ENCODE assay signal across 17 cellular contexts in the genomic region with DNA sequence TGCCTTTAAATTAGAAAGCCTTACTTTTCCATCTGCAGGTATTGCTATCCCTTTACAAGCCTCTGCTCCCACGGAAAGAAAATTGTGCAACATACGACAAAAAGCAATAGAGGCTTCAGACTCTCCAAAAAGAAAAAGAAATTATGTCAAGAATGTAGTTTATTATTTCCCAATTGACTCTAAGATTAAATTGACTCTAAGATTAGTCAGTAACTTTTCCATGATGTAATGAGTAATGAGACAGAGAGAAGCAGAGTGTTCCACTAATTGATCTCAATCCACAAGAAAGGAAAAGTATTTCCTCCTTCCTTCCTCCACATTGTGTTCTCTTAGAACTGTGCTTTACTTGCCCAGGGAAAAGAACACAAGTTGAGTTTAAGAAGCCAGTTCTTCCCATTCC.
DNase-seq lines count a peak whose midpoint lies in the region; ATAC-seq and TF ChIP-seq lines count a peak whose summit lies in the region.
"Had no signal": no experiment of that assay in that cellular context is flagged by ENCODE, and none has a peak within 500 bp of the region (broad histone marks: within the 10 kb centered on the region; RNA-seq: fewer than 3 reads in every experiment).

No MANE protein-coding gene starts in this region.

- 58 to 67% methylated on average over 2 of the region's 2 CpGs for WGBS in heart right ventricle, 2 donors

- H3K9me3 ChIP-seq in heart right ventricle, result no peaks in the 10 kb centered on the region
- H3K9me3 ChIP-seq in left lung, result no peaks in the 10 kb centered on the region
- H3K9me3 ChIP-seq in vagina, result no peaks in the 10 kb centered on the region
- H3K9me3 ChIP-seq: BLaER1 treated with 17β-estradiol and CSF1 and Interleukin-3, amounts not matched to agents 10 nM and 100 nM had no signal

- H3K27me3 ChIP-seq in heart right ventricle, result no peaks in the 10 kb centered on the region
- no peaks in the 10 kb centered on the region for H3K27me3 ChIP-seq in left lung
- H3K27me3 ChIP-seq in vagina, result no peaks in the 10 kb centered on the region
- H3K27me3 ChIP-seq: BLaER1 treated with 17β-estradiol and CSF1 and Interleukin-3, amounts not matched to agents 10 nM and 100 nM had no signal

- H3K27ac ChIP-seq in heart right ventricle (no peak overlapping the region), left lung (no peak overlapping the region), vagina (no peak overlapping the region)
- H3K27ac ChIP-seq: BLaER1 treated with 17β-estradiol and CSF1 and Interleukin-3, amounts not matched to agents 10 nM and 100 nM had no signal

- H3K36me3 ChIP-seq in heart right ventricle (no peaks in the 10 kb centered on the region), left lung (no peaks in the 10 kb centered on the region), vagina (no peaks in the 10 kb centered on the region)
- H3K36me3 ChIP-seq: BLaER1 treated with 17β-estradiol and CSF1 and Interleukin-3, amounts not matched to agents 10 nM and 100 nM had no signal

- no peak for TF ChIP-seq CTCF in heart right ventricle (IDR thresholded peaks at IDR 0.05)
- no peak for TF ChIP-seq CTCF in left lung (IDR thresholded peaks at IDR 0.05)
- TF ChIP-seq CTCF in vagina (IDR thresholded peaks at IDR 0.05), result no peak

- ATAC-seq in heart right ventricle (peak in 5 of 8 donors; percentile 19 to 76 (median 55)), Right ventricle myocardium superior (ENCODE audit: poor library complexity) (no peak), left lung (peak; percentile 26), HG03432 (IDR thresholded peaks at IDR 0.05; ENCODE audit: unreplicated experiment) (no peak)

- H3K4me3 ChIP-seq in heart right ventricle (no peak overlapping the region), left lung (no peak overlapping the region), vagina (no peak overlapping the region)
- H3K4me3 ChIP-seq: BLaER1 treated with 17β-estradiol and CSF1 and Interleukin-3, amounts not matched to agents 10 nM and 100 nM had no signal

- intact Hi-C loops in heart right ventricle (cut with DNase I), result loop anchor here in 1 of 10 donors (10.0 kb wide), 1 partner anchor 860 kb away; no protein-coding TSS in a partner anchor
- intact Hi-C loops in Right ventricle myocardium superior (cut with DNase I), result no loop called here
- intact Hi-C loops in left lung (cut with DNase I), result no loop called here
- intact Hi-C loops in vagina (cut with DNase I), result no loop called here

- DNase-seq in heart right ventricle (no peak), Right ventricle myocardium superior (no peak), fibroblast of gingiva (ENCODE audit: low read depth) (peak; percentile 9), left lung (no peak), stromal cell of bone marrow (ENCODE audit: low read depth) (peak; percentile 46), vagina (ENCODE audit: extremely low spot score in 2 of 2) (no peak), AG20443 (ENCODE audit: low spot score) (no peak)
- DNase-seq: 8988T, DMS 273 treated with DMSO at 0.1 percent for 48 hours, EL, GOT3, NCI-H1436 treated with DMSO at 0.1 percent for 48 hours, NCI-H2081 treated with DMSO at 0.1 percent for 48 hours, NCI-H2227 treated with DMSO at 0.1 percent for 48 hours, NCI-H526 had no signal

- peaks cover 0 to 4% (median 0%) of the 10 kb centered on the region in 9 donors for H3K4me1 ChIP-seq in heart right ventricle
- no peaks in the 10 kb centered on the region for H3K4me1 ChIP-seq in left lung
- H3K4me1 ChIP-seq in vagina, result no peaks in the 10 kb centered on the region
- H3K4me1 ChIP-seq: BLaER1 treated with 17β-estradiol and CSF1 and Interleukin-3, amounts not matched to agents 10 nM and 100 nM had no signal

- TF ChIP-seq POLR2A in vagina (IDR thresholded peaks at IDR 0.05), result no peak

Comparison
In these comparisons a context has a peak if more than half of its experiments do, and no peak if none do; other contexts are left out.
1. ATAC-seq: peak in heart right ventricle (5 of 8) and left lung (single experiment); none in Right ventricle myocardium superior (single experiment) and HG03432 (single experiment).
2. DNase-seq: peak in fibroblast of gingiva (single experiment) and stromal cell of bone marrow (single experiment); none in heart right ventricle (0 of 2), Right ventricle myocardium superior (single experiment), left lung (0 of 2), vagina (0 of 2) and AG20443 (single experiment).